Comparison of ENCODE assay signal across 34 cellular contexts in the genomic region with DNA sequence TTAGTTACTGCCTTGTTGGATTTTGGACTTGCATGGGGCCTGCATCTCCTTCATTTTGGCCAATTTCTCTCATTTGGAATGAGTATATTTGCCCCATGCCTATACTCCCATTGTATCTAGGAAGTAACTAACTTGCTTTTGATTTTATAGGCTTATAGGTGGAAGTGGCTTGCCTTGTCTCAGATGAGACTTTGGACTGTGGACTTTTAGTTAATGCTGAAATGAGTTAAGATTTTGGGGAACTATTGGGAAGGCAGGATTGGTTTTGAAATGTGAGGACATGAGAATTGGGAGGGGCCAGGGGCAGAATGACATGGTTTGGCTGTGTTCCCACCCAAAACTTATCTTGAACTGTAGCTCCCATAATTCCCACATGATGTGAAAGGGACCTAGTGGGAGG.
"Had no signal": no experiment of that assay in that cellular context is flagged by ENCODE, and none has a peak within 500 bp of the region (broad histone marks: within the 10 kb centered on the region; RNA-seq: fewer than 3 reads in every experiment).

No MANE protein-coding gene starts in this region.

- H3K36me3 ChIP-seq: MG63 had no signal

- H3K27ac ChIP-seq: KMS-11 had no signal

- H3K27me3 ChIP-seq: MG63 had no signal

- H3K4me3 ChIP-seq: MG63 had no signal

- H3K9ac ChIP-seq: KMS-11 had no signal

- H3K9me3 ChIP-seq: MG63 had no signal

- DNase-seq: Karpas-422, Kasumi-1, MG63, MM.1S, MV-4-11, NCI-H1048, NCI-H1092, NCI-H1092 treated with DMSO at 0.1 percent for 48 hours, NCI-H1105, NCI-H1105 treated with DMSO at 0.1 percent for 48 hours, NCI-H1417, NCI-H1417 treated with DMSO at 0.1 percent for 48 hours, NCI-H1436, NCI-H1436 treated with DMSO at 0.1 percent for 48 hours, NCI-H146, NCI-H1694, NCI-H1694 treated with DMSO at 0.1 percent for 48 hours, NCI-H187, NCI-H187 treated with DMSO at 0.1 percent for 48 hours, NCI-H1930, NCI-H2029, NCI-H2029 treated with DMSO at 0.1 percent for 48 hours, NCI-H2081, NCI-H2081 treated with DMSO at 0.1 percent for 48 hours, NCI-H2107, NCI-H2171, NCI-H2171 treated with DMSO at 0.1 percent for 48 hours, NCI-H2227 treated with DMSO at 0.1 percent for 48 hours, NCI-H226, NCI-H345, NCI-H446, NCI-H446 treated with DMSO at 0.1 percent for 48 hours, NCI-H510A had no signal
